Comparison of ENCODE assay signal across 29 cellular contexts in genomic region chr6:11899645-11900044, GRCh38.
"Had no signal": no experiment of that assay in that cellular context is flagged by ENCODE, and none has a peak within 500 bp of the region (broad histone marks: within the 10 kb centered on the region; RNA-seq: fewer than 3 reads in every experiment).

No MANE protein-coding gene starts in this region.

- H3K4me1 ChIP-seq: colonic mucosa, esophagus muscularis mucosa, esophagus squamous epithelium, foreskin keratinocyte, gastrocnemius medialis, gastroesophageal sphincter, heart left ventricle, heart right ventricle had no signal

- H3K4me3 ChIP-seq: colonic mucosa, coronary artery, dorsolateral prefrontal cortex, esophagus muscularis mucosa, esophagus squamous epithelium, gastrocnemius medialis, gastroesophageal sphincter, heart left ventricle, heart right ventricle had no signal

- H3K4me3 Mint-ChIP-seq: dendritic cell treated with granulocyte-macrophage colony-stimulating factor and Interleukin-4, amounts not matched to agents 40 ng/mL and 50 ng/mL, for 4 days; effector memory CD8-positive, alpha-beta T cell; endodermal cell had no signal

- H3K9me3 Mint-ChIP-seq: effector memory CD8-positive, alpha-beta T cell; endodermal cell had no signal

- DNase-seq: colonic mucosa; cortex of kidney; dermis blood vessel endothelial cell; dorsolateral prefrontal cortex; effector CD4-positive, alpha-beta T cell; effector CD8-positive, alpha-beta T cell; effector memory CD4-positive, alpha-beta T cell; effector memory CD8-positive, alpha-beta T cell; endodermal cell; erythroblast; esophagus squamous epithelium; foreskin fibroblast; foreskin keratinocyte; foreskin melanocyte; gastrocnemius medialis; glutamatergic neuron; head of caudate nucleus; heart left ventricle; heart right ventricle had no signal

- H3K27me3 ChIP-seq: colonic mucosa, dorsolateral prefrontal cortex, esophagus muscularis mucosa, esophagus squamous epithelium, foreskin keratinocyte, gastrocnemius medialis, gastroesophageal sphincter, heart left ventricle, heart right ventricle had no signal

- H3K9me3 ChIP-seq: colonic mucosa, esophagus muscularis mucosa, esophagus squamous epithelium, gastrocnemius medialis, gastroesophageal sphincter, heart left ventricle, heart right ventricle had no signal

- H3K36me3 ChIP-seq: colonic mucosa, esophagus muscularis mucosa, esophagus squamous epithelium, gastrocnemius medialis, gastroesophageal sphincter, heart left ventricle, heart right ventricle had no signal

- H3K27ac Mint-ChIP-seq: dendritic cell treated with granulocyte-macrophage colony-stimulating factor and Interleukin-4, amounts not matched to agents 40 ng/mL and 50 ng/mL, for 4 days; effector memory CD8-positive, alpha-beta T cell; endodermal cell had no signal

- ATAC-seq: effector memory CD8-positive, alpha-beta T cell; esophagus mucosa; foreskin keratinocyte; gastrocnemius medialis; gastroesophageal sphincter; heart left ventricle; heart right ventricle had no signal

- FAIRE-seq: colon, endometrium, endothelial cell of umbilical vein, frontal cortex had no signal

- H3K27ac ChIP-seq: colonic mucosa, coronary artery, dorsolateral prefrontal cortex, epithelial cell of prostate, esophagus muscularis mucosa, esophagus squamous epithelium, foreskin keratinocyte, gastrocnemius medialis, gastroesophageal sphincter, heart left ventricle, heart right ventricle had no signal
